Comparison of ENCODE assay signal across 23 cellular contexts in the genomic region with DNA sequence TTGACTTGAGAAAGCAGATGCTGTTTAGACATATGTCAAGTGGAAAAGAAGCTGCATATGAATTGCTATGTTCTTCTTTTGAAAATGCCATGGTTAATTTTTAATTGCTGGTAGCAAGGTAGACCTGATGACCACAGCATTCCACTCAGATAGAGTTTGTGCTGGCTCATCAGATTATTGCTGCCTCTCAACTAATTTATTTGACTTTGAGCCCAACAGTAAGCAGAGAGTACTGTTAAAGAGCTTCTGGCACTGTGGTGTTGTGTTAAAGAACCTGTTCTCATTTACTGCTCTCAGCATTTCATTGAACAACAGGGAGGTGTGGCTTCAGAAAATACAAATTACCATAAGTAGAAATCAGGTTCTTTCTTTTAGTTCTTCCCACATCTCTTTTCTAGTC.
DNase-seq lines count a peak whose midpoint lies in the region; ATAC-seq and FAIRE-seq lines count a peak whose summit lies in the region.
"Had no signal": no experiment of that assay in that cellular context is flagged by ENCODE, and none has a peak within 500 bp of the region (broad histone marks: within the 10 kb centered on the region; RNA-seq: fewer than 3 reads in every experiment).

No MANE protein-coding gene starts in this region.

- H3K4me3 ChIP-seq in endocrine pancreas (ENCODE audit: control insufficient read depth, insufficient read depth, low read length) (peak overlapping the region; percentile 30), small intestine (ENCODE audit: low read depth in 1 of 2, low read length in 2 of 2) (no peak overlapping the region), H7 (ENCODE audit: insufficient read depth, low read depth, low read length) (no peak overlapping the region)
- H3K4me3 ChIP-seq: BLaER1 treated with 17β-estradiol and CSF1 and Interleukin-3, amounts not matched to agents 10 nM and 100 nM; PC-9; SK-N-MC; transverse colon had no signal

- H3K9ac ChIP-seq in endocrine pancreas (ENCODE audit: control insufficient read depth, insufficient read depth, low read length), result no peak overlapping the region
- H3K9ac ChIP-seq: BLaER1 treated with 17β-estradiol and CSF1 and Interleukin-3, amounts not matched to agents 10 nM and 100 nM had no signal

- H3K27ac ChIP-seq in small intestine (ENCODE audit: low read depth in 1 of 2, low read length in 1 of 2), result no peak overlapping the region
- H3K27ac ChIP-seq: BLaER1 treated with 17β-estradiol and CSF1 and Interleukin-3, amounts not matched to agents 10 nM and 100 nM; PC-9; SK-N-MC; transverse colon had no signal

- H3K36me3 ChIP-seq in endocrine pancreas (ENCODE audit: control insufficient read depth, insufficient read depth, low read length) (no peaks in the 10 kb centered on the region), small intestine (ENCODE audit: control insufficient read depth in 2 of 2, insufficient read depth in 2 of 2, low read length in 2 of 2) (no peaks in the 10 kb centered on the region), H7 (replicated peaks; ENCODE audit: control insufficient read depth, insufficient read depth, low read length) (no peaks in the 10 kb centered on the region)
- H3K36me3 ChIP-seq: BLaER1 treated with 17β-estradiol and CSF1 and Interleukin-3, amounts not matched to agents 10 nM and 100 nM; transverse colon had no signal

- H3K4me1 ChIP-seq in endocrine pancreas (ENCODE audit: control insufficient read depth, insufficient read depth, low read length) (peaks cover 20% of the 10 kb centered on the region), small intestine (ENCODE audit: control insufficient read depth in 2 of 2, insufficient read depth in 1 of 2, low read depth in 1 of 2, low read length in 1 of 2) (peaks cover 3 to 7% of the 10 kb centered on the region in 2 donors)
- H3K4me1 ChIP-seq: BLaER1 treated with 17β-estradiol and CSF1 and Interleukin-3, amounts not matched to agents 10 nM and 100 nM; transverse colon had no signal

- no peak for ATAC-seq in HG03521 (IDR thresholded peaks at IDR 0.05; ENCODE audit: unreplicated experiment)
- ATAC-seq: HCT116, natural killer cell had no signal

- H3K27me3 ChIP-seq in endocrine pancreas (ENCODE audit: control insufficient read depth, insufficient read depth, low read length) (no peaks in the 10 kb centered on the region), small intestine (ENCODE audit: control insufficient read depth in 2 of 2, insufficient read depth in 2 of 2, low read length in 2 of 2) (no peaks in the 10 kb centered on the region), H7 (ENCODE audit: control insufficient read depth, insufficient read depth, low read length) (no peaks in the 10 kb centered on the region)
- H3K27me3 ChIP-seq: BLaER1 treated with 17β-estradiol and CSF1 and Interleukin-3, amounts not matched to agents 10 nM and 100 nM; transverse colon had no signal

- peak; percentile 25 for DNase-seq in NCI-H1105 treated with DMSO at 0.1 percent for 48 hours (lab: John Stamatoyannopoulos, UW)
- no peak for DNase-seq in NCI-H1105 (lab: John Stamatoyannopoulos, UW)
- DNase-seq in kidney tubule cell (ENCODE audit: low spot score), result peak; percentile 61
- peak; percentile 67 for DNase-seq in small intestine
- DNase-seq in NCI-H1930 (lab: John Stamatoyannopoulos, UW), result no peak
- DNase-seq in H7, result no peak
- DNase-seq: 8988T; activated gamma-delta T cell treated with Interleukin-2 at 50 U/mL for 16 hours; foreskin fibroblast; Karpas-422; mammary epithelial cell; natural killer cell; stimulated activated naive CD4-positive, alpha-beta T cell; T1000; transverse colon had no signal

- H3K9me3 ChIP-seq in endocrine pancreas (ENCODE audit: control insufficient read depth, low read length) (no peaks in the 10 kb centered on the region), small intestine (ENCODE audit: control insufficient read depth, low read depth) (peaks cover 2% of the 10 kb centered on the region)
- H3K9me3 ChIP-seq: transverse colon had no signal

- no peak for FAIRE-seq in small intestine (lab: Jason Lieb, UNC)
- FAIRE-seq: colon, endothelial cell of umbilical vein had no signal

Comparison
In these comparisons a context has a peak if more than half of its experiments do, and no peak if none do; other contexts are left out.
1. DNase-seq: peak in NCI-H1105 treated with DMSO at 0.1 percent for 48 hours (single experiment), kidney tubule cell (single experiment) and small intestine (single experiment); none in NCI-H1105 (single experiment), NCI-H1930 (0 of 2) and H7 (single experiment).